8 cellular contexts compared by ENCODE assay signal in the genomic region with DNA sequence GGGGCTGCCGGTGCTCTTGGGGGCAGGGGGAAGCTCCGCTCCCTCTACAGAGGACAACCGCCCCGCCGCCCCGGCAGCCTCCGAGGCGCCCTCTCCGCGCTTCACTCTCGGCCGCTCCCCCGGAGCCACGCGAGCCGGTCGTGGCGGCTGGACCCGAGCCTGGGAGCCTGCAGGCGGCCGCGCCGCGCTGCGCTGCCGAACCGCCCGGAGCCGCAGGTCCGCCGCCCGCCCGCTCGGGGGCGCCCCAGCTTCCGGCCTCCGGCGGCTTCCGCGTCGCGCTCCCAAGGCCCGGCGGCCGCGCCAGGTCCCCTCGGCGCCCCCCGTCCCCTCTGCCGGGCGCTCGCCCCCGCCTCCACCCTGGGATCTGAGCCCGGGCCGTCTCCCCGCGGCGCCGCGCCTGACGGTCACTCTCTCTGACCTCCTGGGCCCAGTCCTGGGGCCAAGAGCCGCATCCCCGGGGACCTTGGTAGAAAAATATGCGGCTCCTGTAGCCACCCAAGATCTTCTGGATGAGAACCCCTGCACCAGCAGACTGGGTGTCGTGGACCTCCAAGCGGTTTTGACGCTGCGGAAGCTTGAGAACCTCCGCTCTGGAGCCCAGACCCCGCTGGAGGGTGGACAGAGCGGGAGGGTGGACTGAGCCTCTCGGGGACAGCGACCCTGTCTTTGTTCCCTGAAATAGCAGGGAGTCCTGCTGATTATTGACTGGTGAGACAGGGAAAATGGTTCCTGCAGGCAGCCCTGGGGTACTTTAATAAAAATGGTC. TPM values are rescaled to one million over a fixed set of nuclear protein-coding genes. Genes with fewer than 3 reads are reported as not detected.
A peak's percentile ranks its signal among the peaks of the same experiment; 100 is the strongest.
DNase-seq lines count a peak whose midpoint lies in the region; ATAC-seq, FAIRE-seq and TF ChIP-seq lines count a peak whose summit lies in the region.

No MANE protein-coding gene starts in this region.

- H4K20me1 ChIP-seq in K562 (replicated peaks; ENCODE audit: control insufficient read depth, insufficient read depth, low read length), result no peaks in the 10 kb centered on the region

- no peaks in the 10 kb centered on the region for H3K36me3 ChIP-seq in K562 (ENCODE audit: control insufficient read depth, insufficient read depth, low read length)

- H2AFZ ChIP-seq in K562 (ENCODE audit: low read depth, low read length), result peak overlapping the region; percentile 97

- peak; percentile 37 for ATAC-seq in HG03175 (IDR thresholded peaks at IDR 0.05; ENCODE audit: unreplicated experiment)
- peak; percentile 85 for ATAC-seq in K562

- no peaks in the 10 kb centered on the region for H3K36me3 Mint-ChIP-seq in T-helper 2 cell treated with Interferon-gamma antibody and Interleukin-4, amounts not matched to agents 5 μg/mL and 100 μg/mL, for 36 hours (ENCODE audit: low read depth)

- CTCF ChIA-PET in K562 (lab: Yijun Ruan, JAX; ENCODE audit: low intra/inter-chr PET ratio), result interaction anchor here (0.6 to 1.7 kb wide), 5 partner anchors 255 to 456 kb away, joined by 3 to 6 read pairs (median 3); no protein-coding TSS in a partner anchor

- H3K27ac ChIP-seq in K562 (ENCODE audit: extremely low read depth, low read depth, low read length), result peak overlapping the region; percentile 78

- TF ChIP-seq EP300 in K562 (IDR thresholded peaks at IDR 0.05; ENCODE audit: low read length), result 0 out of 2 replicates have a peak, but pooled peaks have one; percentile 5

- no peaks in the 10 kb centered on the region for H3K27me3 ChIP-seq in K562 (ENCODE audit: control insufficient read depth in 2 of 2, insufficient read depth in 2 of 2, low read length in 2 of 2)

- H3K79me2 ChIP-seq in K562 (ENCODE audit: control insufficient read depth, insufficient read depth, low read length), result no peaks in the 10 kb centered on the region

- FAIRE-seq in K562 (lab: Jason Lieb, UNC), result no peak

- H3K27ac Mint-ChIP-seq in T-helper 2 cell treated with Interferon-gamma antibody and Interleukin-4, amounts not matched to agents 5 μg/mL and 100 μg/mL, for 36 hours, result peak overlapping the region; percentile 70

- peaks cover 35% of the 10 kb centered on the region for H3K4me1 Mint-ChIP-seq in T-helper 2 cell treated with Interferon-gamma antibody and Interleukin-4, amounts not matched to agents 5 μg/mL and 100 μg/mL, for 36 hours (ENCODE audit: low read depth)

- intact Hi-C loops in K562 (cut with micrococcal nuclease), result no loop called here

- H3K27me3 Mint-ChIP-seq in T-helper 2 cell treated with Interferon-gamma antibody and Interleukin-4, amounts not matched to agents 5 μg/mL and 100 μg/mL, for 36 hours (ENCODE audit: low read depth), result peaks cover 15% of the 10 kb centered on the region

- H3K9me3 Mint-ChIP-seq in T-helper 2 cell treated with Interferon-gamma antibody and Interleukin-4, amounts not matched to agents 5 μg/mL and 100 μg/mL, for 36 hours, result peaks cover 5% of the 10 kb centered on the region

- peak; percentile 77 for TF ChIP-seq POLR2A in K562 (conservative IDR thresholded peaks at IDR 0.05)

- BruUV-seq in K562 (replicated peaks; lab: Mats Ljungman, UMichigan), result TSS peak; percentile 87

- H3K4me1 ChIP-seq in K562 (replicated peaks in 1 of 2; ENCODE audit: control insufficient read depth in 2 of 2, insufficient read depth in 2 of 2, low read length in 2 of 2), result peaks cover 21 to 30% of the 10 kb centered on the region in 2 experiments; a peak in 4 of 5 replicates

- H3K4me3 ChIP-seq in K562, result peak overlapping the region; percentile 60

- H3K9me1 ChIP-seq in K562 (ENCODE audit: control insufficient read depth, insufficient read depth, low read length), result no peaks in the 10 kb centered on the region

- peak in 2 of 3 experiments; percentile 55 to 69; a peak in 3 of 6 replicates for TF ChIP-seq CTCF in K562 (IDR thresholded peaks at IDR 0.05 in 2 of 3, conservative IDR thresholded peaks at IDR 0.05 in 1 of 3; ENCODE audit: insufficient read depth in 2 of 3, low read depth in 1 of 3, low read length in 3 of 3)

- in situ Hi-C loops in K562 (cut with MboI), result no loop called here

- peak overlapping the region; percentile 67 for H3K4me3 Mint-ChIP-seq in T-helper 2 cell treated with Interferon-gamma antibody and Interleukin-4, amounts not matched to agents 5 μg/mL and 100 μg/mL, for 36 hours

- peak overlapping the region; percentile 90 for H3K4me2 ChIP-seq in K562 (ENCODE audit: insufficient read depth, low read length)

- no peaks in the 10 kb centered on the region for H3K9me3 ChIP-seq in K562 (replicated peaks; ENCODE audit: control insufficient read depth, insufficient read depth, low read depth, low read length)

- peak in 1 of 2 experiments; percentile 61; a peak in 3 of 4 replicates for TF ChIP-seq RAD21 in K562 (CRISPR knock-in tag; conservative IDR thresholded peaks at IDR 0.05 in 1 of 2, IDR thresholded peaks at IDR 0.05 in 1 of 2)

- WGBS in K562 (ENCODE audit: insufficient coverage, low coverage, missing lambda C conversion rate), result 1% methylated on average over 40 of the region's 73 CpGs

- H3K9ac ChIP-seq in K562 (ENCODE audit: insufficient read depth in 1 of 2, low read depth in 2 of 2, low read length in 2 of 2), result peak overlapping the region; percentile 83 to 93

- peak; percentile 39 for DNase-seq in SIG-M5 treated with dmso at 0.1 percent for 504 hours (lab: John Stamatoyannopoulos, UW; ENCODE audit: unreplicated experiment)
- DNase-seq in SIG-M5 (lab: John Stamatoyannopoulos, UW), result no peak
- peak; percentile 75 for DNase-seq in T-helper 2 cell treated with Interferon-gamma antibody and Interleukin-4, amounts not matched to agents 5 μg/mL and 100 μg/mL, for 36 hours (ENCODE audit: low spot score)
- peak; percentile 82 to 94 (median 91) for DNase-seq in K562 (ENCODE audit: extremely low read depth in 1 of 4, low spot score in 3 of 4)
- DNase-seq in iPS-NIHi7 (ENCODE audit: extremely low spot score), result peak; percentile 90
- peak; percentile 41 to 64 for DNase-seq in stimulated activated CD4-positive, alpha-beta T cell treated with anti-CD3 and anti-CD28 coated beads, Interleukin-15, amount 100 ng/mL, for 1 hour (ENCODE audit: low read depth in 1 of 2, low spot score in 1 of 2)
- no peak for DNase-seq in occipital lobe (lab: John Stamatoyannopoulos, UW)

- POLR2A ChIA-PET in K562 (lab: Yijun Ruan, JAX), result interaction anchor here (0.7 to 5.4 kb wide), 4 partner anchors 9 to 600 kb away, joined by 3 to 33 read pairs (median 3); no protein-coding TSS in a partner anchor

TF ChIP-seq in K562, 482 proteins besides CTCF, POLR2A, EP300 and RAD21 (continues in another document):
- TF ChIP-seq NONO (IDR thresholded peaks at IDR 0.05; ENCODE audit: low read depth in 2 of 2, low read length in 1 of 2) (peak in 1 of 2 experiments; percentile 71; a peak in 2 of 4 replicates), EGR1 (conservative IDR thresholded peaks at IDR 0.05) (peak; percentile 37; the same call in 1 of the 2 replicates), TBP (optimal IDR thresholded peaks at IDR 0.05; ENCODE audit: low read depth, low read length) (peak; percentile 62), CTCFL (IDR thresholded peaks at IDR 0.05; ENCODE audit: borderline replicate concordance, insufficient read depth, low read depth, low read length, poor library complexity, severe bottlenecking) (peak; percentile 96), CTBP1 (IDR thresholded peaks at IDR 0.05; ENCODE audit: borderline replicate concordance) (peak; percentile 64), CXXC5 (CRISPR knock-in tag; IDR thresholded peaks at IDR 0.05) (peak; percentile 89)
- TF ChIP-seq, protein P1, sequence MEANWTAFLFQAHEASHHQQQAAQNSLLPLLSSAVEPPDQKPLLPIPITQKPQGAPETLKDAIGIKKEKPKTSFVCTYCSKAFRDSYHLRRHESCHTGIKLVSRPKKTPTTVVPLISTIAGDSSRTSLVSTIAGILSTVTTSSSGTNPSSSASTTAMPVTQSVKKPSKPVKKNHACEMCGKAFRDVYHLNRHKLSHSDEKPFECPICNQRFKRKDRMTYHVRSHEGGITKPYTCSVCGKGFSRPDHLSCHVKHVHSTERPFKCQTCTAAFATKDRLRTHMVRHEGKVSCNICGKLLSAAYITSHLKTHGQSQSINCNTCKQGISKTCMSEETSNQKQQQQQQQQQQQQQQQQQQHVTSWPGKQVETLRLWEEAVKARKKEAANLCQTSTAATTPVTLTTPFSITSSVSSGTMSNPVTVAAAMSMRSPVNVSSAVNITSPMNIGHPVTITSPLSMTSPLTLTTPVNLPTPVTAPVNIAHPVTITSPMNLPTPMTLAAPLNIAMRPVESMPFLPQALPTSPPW (CRISPR knock-in tag; IDR thresholded peaks at IDR 0.05), result peak; percentile 79

RNA-seq across cellular contexts. Expression of gene SERTAD2, which starts 44.3 kb away (rescaled TPM):
- total RNA-seq in K562 (2011; cell fraction: chromatin; rRNA removed; ENCODE audit: low replicate concordance), result 9.0 and 18.6 TPM in 2 replicates
- 8.2 and 9.5 TPM in 2 replicates for total RNA-seq in K562 (2011; cell fraction: nucleolus; rRNA removed)
- 17.8 and 37.0 TPM in 2 replicates for total RNA-seq in K562 (2011; cell fraction: nucleoplasm; rRNA removed)
- total RNA-seq in K562 (2014; rRNA removed) (5.3 and 5.9 TPM in 2 replicates), K562 (2014; rRNA removed; fragmentation: Illumina TruSeq; extraction: Trizol) (5.7 and 6.1 TPM in 2 replicates), K562 (2015; rRNA removed; fragmentation: Illumina TruSeq; extraction: Trizol) (6.5 and 7.1 TPM in 2 replicates), K562 (2021) (11.3 and 11.6 TPM in 2 replicates), occipital lobe (8.7 TPM)
- polyA plus RNA-seq in K562 (2011; rRNA removed) (5.9 and 6.6 TPM in 2 replicates), K562 (2014; fragmentation: Illumina TruSeq; extraction: Trizol) (9.4 and 12.5 TPM in 2 replicates), K562 (2014; fragmentation: Nextera tagmentation; extraction: Ambion mirVana) (1 to 10 TPM; 3.0 to 3.4 TPM), K562 (2014; rRNA removed) (6.3 and 7.5 TPM in 2 replicates)
- 6.1 and 8.2 TPM in 2 replicates for polyA plus RNA-seq in K562 (2011; cell fraction: cytosol; rRNA removed)
- 5.4 and 7.0 TPM in 2 replicates for polyA plus RNA-seq in K562 (2011; cell fraction: nucleus; rRNA removed)
- polyA plus RNA-seq in K562 (2012), result 10.7 and 11.1 TPM in 2 replicates
- polyA minus RNA-seq in K562 (2011; rRNA and poly(A)+ RNA removed), result 11.4 and 12.5 TPM in 2 replicates
- 5.9 and 8.6 TPM in 2 replicates for polyA minus RNA-seq in K562 (2011; cell fraction: cytosol; rRNA and poly(A)+ RNA removed)
- polyA minus RNA-seq in K562 (2011; cell fraction: nucleus; rRNA and poly(A)+ RNA removed), result 7.7 and 10.0 TPM in 2 replicates

Comparison
In these comparisons a context has a peak if more than half of its experiments do, and no peak if none do; other contexts are left out.
1. DNase-seq: peak in SIG-M5 treated with dmso at 0.1 percent for 504 hours (single experiment), T-helper 2 cell treated with Interferon-gamma antibody and Interleukin-4, amounts not matched to agents 5 μg/mL and 100 μg/mL, for 36 hours (single experiment), K562 (4 of 4), iPS-NIHi7 (single experiment) and stimulated activated CD4-positive, alpha-beta T cell treated with anti-CD3 and anti-CD28 coated beads, Interleukin-15, amount 100 ng/mL, for 1 hour (2 of 2); none in SIG-M5 (single experiment) and occipital lobe (single experiment).